Comparison of ENCODE assay signal across 14 cellular contexts in the genomic region with DNA sequence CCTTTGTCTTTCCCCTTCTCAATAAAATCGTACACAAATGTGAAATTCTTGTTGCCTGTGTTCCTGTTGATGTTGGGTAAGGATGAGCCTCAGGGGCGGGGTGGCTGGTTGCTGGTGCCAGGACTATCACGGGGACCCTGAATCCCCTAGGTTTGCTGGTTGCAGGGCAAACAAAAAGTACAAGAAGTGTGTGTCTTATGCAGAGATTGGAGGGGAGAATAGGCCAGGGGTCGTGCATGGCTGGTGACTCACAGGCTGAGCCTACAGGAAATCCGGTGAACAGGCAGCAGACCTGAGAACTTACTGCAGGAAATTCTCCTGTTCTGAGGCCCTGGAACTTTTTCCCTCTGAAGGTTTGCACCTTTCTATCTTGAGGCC. TPM values are rescaled to one million over a fixed set of nuclear protein-coding genes. Genes with fewer than 3 reads are reported as not detected.
A peak's percentile ranks its signal among the peaks of the same experiment; 100 is the strongest.
DNase-seq lines count a peak whose midpoint lies in the region; ATAC-seq and TF ChIP-seq lines count a peak whose summit lies in the region.
"Had no signal": no experiment of that assay in that cellular context is flagged by ENCODE, and none has a peak within 500 bp of the region (broad histone marks: within the 10 kb centered on the region; RNA-seq: fewer than 3 reads in every experiment).

No MANE protein-coding gene starts in this region.

- peaks cover 33% of the 10 kb centered on the region for H3K4me1 Mint-ChIP-seq in activated CD4-positive, alpha-beta T cell treated with anti-CD3 and anti-CD28 coated beads, Interleukin-2, amount 10 ng/mL, durations not matched to agents 24 days and 14 days
- H3K4me1 Mint-ChIP-seq in T-helper 2 cell treated with Interferon-gamma antibody and Interleukin-4, amounts not matched to agents 5 μg/mL and 100 μg/mL, for 36 hours (ENCODE audit: low read depth): peaks cover 38% of the 10 kb centered on the region

- H3K27me3 Mint-ChIP-seq in activated CD4-positive, alpha-beta T cell treated with anti-CD3 and anti-CD28 coated beads, Interleukin-2, amount 10 ng/mL, durations not matched to agents 24 days and 14 days: no peaks in the 10 kb centered on the region
- no peaks in the 10 kb centered on the region for H3K27me3 Mint-ChIP-seq in T-helper 2 cell treated with Interferon-gamma antibody and Interleukin-4, amounts not matched to agents 5 μg/mL and 100 μg/mL, for 36 hours (ENCODE audit: low read depth)

- no peak overlapping the region for H3K27ac ChIP-seq in foreskin keratinocyte
- H3K27ac ChIP-seq in tibial artery: no peak overlapping the region
- H3K27ac ChIP-seq: A549, thoracic aorta had no signal

- no peaks in the 10 kb centered on the region for H3K9me3 Mint-ChIP-seq in activated CD4-positive, alpha-beta T cell treated with anti-CD3 and anti-CD28 coated beads, Interleukin-2, amount 10 ng/mL, durations not matched to agents 24 days and 14 days
- no peaks in the 10 kb centered on the region for H3K9me3 Mint-ChIP-seq in T-helper 2 cell treated with Interferon-gamma antibody and Interleukin-4, amounts not matched to agents 5 μg/mL and 100 μg/mL, for 36 hours

- peak overlapping the region; percentile 35 for H3K4me2 ChIP-seq in skeletal muscle satellite cell (ENCODE audit: low read length)
- H3K4me2 ChIP-seq: A549 had no signal

- TF ChIP-seq CTCF in foreskin keratinocyte (conservative IDR thresholded peaks at IDR 0.05): no peak
- no peak for TF ChIP-seq CTCF in tibial artery (IDR thresholded peaks at IDR 0.05)

- DNase-seq in activated CD4-positive, alpha-beta T cell treated with anti-CD3 and anti-CD28 coated beads, Interleukin-2, amount 10 ng/mL, durations not matched to agents 24 days and 14 days: no peak
- DNase-seq in activated CD4-positive, alpha-beta T cell treated with anti-CD3 and anti-CD28 coated beads, Interleukin-2, amount 50 U/mL, for 4 hours: no peak
- no peak for DNase-seq in T-helper 2 cell treated with Interferon-gamma antibody and Interleukin-4, amounts not matched to agents 5 μg/mL and 100 μg/mL, for 36 hours (ENCODE audit: low spot score)
- DNase-seq in foreskin keratinocyte: peak in 1 of 2 donors; percentile 29
- no peak for DNase-seq in activated CD4-positive, CD25-positive, alpha-beta regulatory T cell treated with anti-CD3 and anti-CD28 coated beads, Interleukin-2, amount 50 U/mL, for 72 hours
- no peak for DNase-seq in tibial artery
- DNase-seq: activated CD4-positive, alpha-beta T cell treated with anti-CD3 and anti-CD28 coated beads for 48 hours; kidney; NCI-H1694 treated with DMSO at 0.1 percent for 48 hours; Peyer's patch had no signal

- H3K4me3 ChIP-seq in skeletal muscle satellite cell (ENCODE audit: low read length): no peak overlapping the region
- no peak overlapping the region for H3K4me3 ChIP-seq in tibial artery
- H3K4me3 ChIP-seq: A549, thoracic aorta had no signal

- no peaks in the 10 kb centered on the region for H3K36me3 Mint-ChIP-seq in activated CD4-positive, alpha-beta T cell treated with anti-CD3 and anti-CD28 coated beads, Interleukin-2, amount 10 ng/mL, durations not matched to agents 24 days and 14 days (ENCODE audit: low read depth)
- H3K36me3 Mint-ChIP-seq in T-helper 2 cell treated with Interferon-gamma antibody and Interleukin-4, amounts not matched to agents 5 μg/mL and 100 μg/mL, for 36 hours (ENCODE audit: low read depth): peaks cover 16% of the 10 kb centered on the region

- peak overlapping the region; percentile 41 for H3K27ac Mint-ChIP-seq in activated CD4-positive, alpha-beta T cell treated with anti-CD3 and anti-CD28 coated beads, Interleukin-2, amount 10 ng/mL, durations not matched to agents 24 days and 14 days
- no peak overlapping the region for H3K27ac Mint-ChIP-seq in T-helper 2 cell treated with Interferon-gamma antibody and Interleukin-4, amounts not matched to agents 5 μg/mL and 100 μg/mL, for 36 hours

- no peak overlapping the region for H3K9ac ChIP-seq in skeletal muscle satellite cell (ENCODE audit: low read depth, low read length)

- H3K9me3 ChIP-seq in skeletal muscle satellite cell (replicated peaks; ENCODE audit: low read length) (no peaks in the 10 kb centered on the region), tibial artery (no peaks in the 10 kb centered on the region)
- H3K9me3 ChIP-seq: A549, Peyer's patch, thoracic aorta had no signal

- no peak overlapping the region for H3K4me3 Mint-ChIP-seq in activated CD4-positive, alpha-beta T cell treated with anti-CD3 and anti-CD28 coated beads, Interleukin-2, amount 10 ng/mL, durations not matched to agents 24 days and 14 days
- peak overlapping the region; percentile 2 for H3K4me3 Mint-ChIP-seq in T-helper 2 cell treated with Interferon-gamma antibody and Interleukin-4, amounts not matched to agents 5 μg/mL and 100 μg/mL, for 36 hours

- peaks cover 5% of the 10 kb centered on the region for H3K4me1 ChIP-seq in foreskin keratinocyte
- H3K4me1 ChIP-seq in skeletal muscle satellite cell (ENCODE audit: control insufficient read depth, insufficient read depth, low read length): peaks cover 18% of the 10 kb centered on the region
- peaks cover 0 to 4% (median 0%) of the 10 kb centered on the region in 4 donors for H3K4me1 ChIP-seq in tibial artery

- H3K36me3 ChIP-seq in skeletal muscle satellite cell (ENCODE audit: insufficient read depth, low read length) (no peaks in the 10 kb centered on the region), tibial artery (no peaks in the 10 kb centered on the region)
- H3K36me3 ChIP-seq: Peyer's patch, thoracic aorta had no signal

- intact Hi-C loops in activated CD4-positive, alpha-beta T cell treated with anti-CD3 and anti-CD28 coated beads, Interleukin-2, amount 10 ng/mL, durations not matched to agents 24 days and 14 days (cut with micrococcal nuclease): loop anchor here (10.0 kb wide), 1 partner anchor 450 kb away; a partner anchor contains a TSS
- intact Hi-C loops in tibial artery (cut with DNase I; ENCODE audit: low total_unique reads): no loop called here

- H3K27me3 ChIP-seq in foreskin keratinocyte (no peaks in the 10 kb centered on the region), skeletal muscle satellite cell (ENCODE audit: control insufficient read depth, insufficient read depth, low read length) (no peaks in the 10 kb centered on the region), tibial artery (no peaks in the 10 kb centered on the region)
- H3K27me3 ChIP-seq: Peyer's patch had no signal

- peak; percentile 11 for ATAC-seq in foreskin keratinocyte
- no peak for ATAC-seq in GM21619 (IDR thresholded peaks at IDR 0.05; ENCODE audit: unreplicated experiment)

RNA-seq across cellular contexts. Expression of a gene that starts 5.5 kb away (rescaled TPM):
- 1.1 and 1.2 TPM in 2 replicates for total RNA-seq in activated CD4-positive, alpha-beta T cell treated with anti-CD3 and anti-CD28 coated beads, Interleukin-2, amount 10 ng/mL, durations not matched to agents 24 days and 14 days
- 0.49 and 0.71 TPM in 2 replicates for total RNA-seq in foreskin keratinocyte
- 0.48 and 0.68 TPM in 2 replicates for polyA plus RNA-seq in foreskin keratinocyte
- total RNA-seq in skeletal muscle satellite cell (2012; rRNA removed): 2.0 TPM in 2 replicates
